20 cellular contexts compared by ENCODE assay signal in genomic region chr19:1968279-1969175, GRCh38.
"Had no signal": no experiment of that assay in that cellular context is flagged by ENCODE, and none has a peak within 500 bp of the region (broad histone marks: within the 10 kb centered on the region; RNA-seq: fewer than 3 reads in every experiment).

No MANE protein-coding gene starts in this region.

- H3K27ac ChIP-seq: body of pancreas, gastroesophageal sphincter, heart left ventricle, sigmoid colon, thoracic aorta had no signal

- H3K4me1 ChIP-seq: body of pancreas, heart left ventricle had no signal

- H3K27me3 ChIP-seq: body of pancreas, gastroesophageal sphincter, heart left ventricle, sigmoid colon had no signal

- ATAC-seq: activated T-cell treated with anti-CD3 and anti-CD28 coated beads, Interleukin-2, amount 50 U/mL, for 4 hours; body of pancreas; gastroesophageal sphincter; stimulated activated effector memory CD8-positive, alpha-beta T cell treated with anti-CD3 and anti-CD28 coated beads, Interleukin-12 subunit alpha, Interleukin-12 subunit beta, amount 100 ng/mL, for 72 hours had no signal

- H3K9me3 Mint-ChIP-seq: activated naive CD4-positive, alpha-beta T cell treated with anti-CD3 and anti-CD28 coated beads, Interleukin-2, amount 50 U/mL, for 24 hours; activated T-cell treated with anti-CD3 and anti-CD28 coated beads, Interleukin-2, amount 50 U/mL, for 4 hours; memory B cell; nephron; stimulated activated effector memory CD8-positive, alpha-beta T cell treated with anti-CD3 and anti-CD28 coated beads, Interleukin-12 subunit alpha, Interleukin-12 subunit beta, amount 100 ng/mL, for 72 hours had no signal

- H3K4me3 Mint-ChIP-seq: activated naive CD4-positive, alpha-beta T cell treated with anti-CD3 and anti-CD28 coated beads, Interleukin-2, amount 50 U/mL, for 24 hours; activated T-cell treated with anti-CD3 and anti-CD28 coated beads, Interleukin-2, amount 50 U/mL, for 4 hours; memory B cell; nephron; stimulated activated effector memory CD8-positive, alpha-beta T cell treated with anti-CD3 and anti-CD28 coated beads, Interleukin-12 subunit alpha, Interleukin-12 subunit beta, amount 100 ng/mL, for 72 hours had no signal

- H3K4me3 ChIP-seq: body of pancreas, gastroesophageal sphincter, heart left ventricle, sigmoid colon, thoracic aorta had no signal

- H3K36me3 Mint-ChIP-seq: activated naive CD4-positive, alpha-beta T cell treated with anti-CD3 and anti-CD28 coated beads, Interleukin-2, amount 50 U/mL, for 24 hours had no signal

- H3K27ac Mint-ChIP-seq: activated naive CD4-positive, alpha-beta T cell treated with anti-CD3 and anti-CD28 coated beads, Interleukin-2, amount 50 U/mL, for 24 hours; memory B cell; nephron; stimulated activated effector memory CD8-positive, alpha-beta T cell treated with anti-CD3 and anti-CD28 coated beads, Interleukin-12 subunit alpha, Interleukin-12 subunit beta, amount 100 ng/mL, for 72 hours had no signal

- H3K27me3 Mint-ChIP-seq: activated naive CD4-positive, alpha-beta T cell treated with anti-CD3 and anti-CD28 coated beads, Interleukin-2, amount 50 U/mL, for 24 hours; memory B cell had no signal

- DNase-seq: activated CD4-positive, alpha-beta T cell treated with anti-CD3 and anti-CD28 coated beads, Interleukin-2, amount 50 U/mL, for 1 hour; activated CD4-positive, CD25-positive, alpha-beta regulatory T cell treated with anti-CD3 and anti-CD28 coated beads, Interleukin-2, amount 50 U/mL, for 72 hours; activated CD8-positive, alpha-beta memory T cell treated with anti-CD3 and anti-CD28 coated beads, Interleukin-2, amount 50 U/mL, for 4 hours; activated effector memory CD4-positive, alpha-beta T cell treated with anti-CD3 and anti-CD28 coated beads, Interleukin-2, amount 50 U/mL, for 16 hours; activated T-cell treated with anti-CD3 and anti-CD28 coated beads, Interleukin-2, amount 50 U/mL, for 4 hours; amniotic stem cell; body of pancreas; heart left ventricle; kidney glomerular epithelial cell; nucleus accumbens; sigmoid colon; stimulated activated CD4-positive, alpha-beta T cell treated with anti-CD3 and anti-CD28 coated beads, Interleukin-4, amount 100 ng/mL, for 24 hours; T-helper 1 cell; T1000 had no signal

- H3K9me3 ChIP-seq: body of pancreas, gastroesophageal sphincter, heart left ventricle, sigmoid colon, thoracic aorta had no signal
